In genomic region chr1:47893412-47893811, GRCh38 we compare ENCODE assay signal across 12 cellular contexts.
"Had no signal": no experiment of that assay in that cellular context is flagged by ENCODE, and none has a peak within 500 bp of the region (broad histone marks: within the 10 kb centered on the region; RNA-seq: fewer than 3 reads in every experiment).

No MANE protein-coding gene starts in this region.

- H3K4me1 ChIP-seq: body of pancreas had no signal

- H3K27me3 ChIP-seq: body of pancreas, gastrocnemius medialis had no signal

- FAIRE-seq: islet of Langerhans, urothelium cell line had no signal

- H3K36me3 ChIP-seq: gastrocnemius medialis, heart right ventricle had no signal

- H3K4me3 ChIP-seq: body of pancreas, gastrocnemius medialis, heart right ventricle, skin epidermis had no signal

- DNase-seq: activated B cell treated with CpG ODN at 0.5 μM for 24 hours; activated CD4-positive, alpha-beta T cell treated with anti-CD3 and anti-CD28 coated beads, Interleukin-2, amount 50 U/mL, for 1 hour; activated T-cell treated with anti-CD3 and anti-CD28 coated beads for 4 hours; body of pancreas; effector memory CD4-positive, alpha-beta T cell; gastrocnemius medialis; heart right ventricle; natural killer cell; stimulated activated CD4-positive, alpha-beta T cell treated with anti-CD3 and anti-CD28 coated beads, Interleukin-4, amount 100 ng/mL, for 4 hours had no signal

- H3K27ac ChIP-seq: body of pancreas, heart right ventricle had no signal

- H3K9me3 ChIP-seq: body of pancreas, gastrocnemius medialis, heart right ventricle had no signal
